Comparison of ENCODE assay signal across 14 cellular contexts in genomic region chr1:245645894-245646293, GRCh38.
DNase-seq lines count a peak whose midpoint lies in the region; ATAC-seq and TF ChIP-seq lines count a peak whose summit lies in the region.
"Had no signal": no experiment of that assay in that cellular context is flagged by ENCODE, and none has a peak within 500 bp of the region (broad histone marks: within the 10 kb centered on the region; RNA-seq: fewer than 3 reads in every experiment).

No MANE protein-coding gene starts in this region.

- no TSS peak for BruUV-seq in PC-9 (replicated peaks; lab: Mats Ljungman, UMichigan)

- TF ChIP-seq CTCF in activated B cell treated with CpG ODN at 0.5 μM for 24 hours (IDR thresholded peaks at IDR 0.05) (no peak), PC-9 (conservative IDR thresholded peaks at IDR 0.05) (no peak)

- peaks cover 5% of the 10 kb centered on the region for H3K27me3 Mint-ChIP-seq in activated B cell treated with CpG ODN at 0.5 μM for 24 hours

- CTCF ChIA-PET in activated B cell treated with CpG ODN at 0.5 μM for 24 hours (lab: Charles Lee) (no interaction called here), PC-9 (lab: Charles Lee) (no interaction called here)

- H3K4me2 ChIP-seq in PC-9 = no peak overlapping the region

- DNase-seq in activated B cell treated with CpG ODN at 0.5 μM for 24 hours = no peak
- no peak for DNase-seq in DMS53 treated with DMSO at 0.1 percent for 48 hours (lab: John Stamatoyannopoulos, UW; ENCODE audit: unreplicated experiment)
- no peak for DNase-seq in Right ventricle myocardium inferior (ENCODE audit: missing footprints)
- no peak for DNase-seq in PC-9
- DNase-seq in NCI-H187 treated with DMSO at 0.1 percent for 48 hours (lab: John Stamatoyannopoulos, UW) = no peak
- DNase-seq: activated CD4-positive, alpha-beta T cell treated with anti-CD3 and anti-CD28 coated beads for 4 hours; activated gamma-delta T cell treated with Interleukin-2 at 50 U/mL for 16 hours; CD4-positive, alpha-beta T cell; NCI-H524; thyroid gland had no signal

- peak overlapping the region; percentile 62 for H3K4me3 Mint-ChIP-seq in activated B cell treated with CpG ODN at 0.5 μM for 24 hours
- H3K4me3 Mint-ChIP-seq: CD4-positive, alpha-beta T cell had no signal

- no peaks in the 10 kb centered on the region for H3K9me2 ChIP-seq in PC-9 (ENCODE audit: insufficient read depth)

- peak overlapping the region; percentile 57 for H3K27ac Mint-ChIP-seq in activated B cell treated with CpG ODN at 0.5 μM for 24 hours
- H3K27ac Mint-ChIP-seq: CD4-positive, alpha-beta T cell had no signal

- ATAC-seq in GM18508 (IDR thresholded peaks at IDR 0.05; ENCODE audit: insufficient read depth, unreplicated experiment) = peak; percentile 78
- peak; percentile 74 for ATAC-seq in GM19463 (IDR thresholded peaks at IDR 0.05; ENCODE audit: unreplicated experiment)
- peak; percentile 46 for ATAC-seq in HG02981 (IDR thresholded peaks at IDR 0.05; ENCODE audit: unreplicated experiment)
- peak; percentile 69 for ATAC-seq in activated B cell treated with CpG ODN at 0.5 μM for 24 hours (ENCODE audit: low read depth)
- ATAC-seq in Right ventricle myocardium inferior = no peak

- H3K4me1 Mint-ChIP-seq in activated B cell treated with CpG ODN at 0.5 μM for 24 hours = peaks cover 13% of the 10 kb centered on the region

- H3K36me3 Mint-ChIP-seq in activated B cell treated with CpG ODN at 0.5 μM for 24 hours (ENCODE audit: low read depth) = no peaks in the 10 kb centered on the region

- no peak overlapping the region for H2AFZ ChIP-seq in PC-9

- intact Hi-C loops in activated B cell treated with CpG ODN at 0.5 μM for 24 hours (cut with micrococcal nuclease) = no loop called here
- intact Hi-C loops in Right ventricle myocardium inferior (cut with DNase I) = no loop called here
- intact Hi-C loops in PC-9 (cut with micrococcal nuclease; ENCODE audit: unreplicated experiment) = no loop called here

- no peaks in the 10 kb centered on the region for H3K4me1 ChIP-seq in PC-9 (replicated peaks; ENCODE audit: insufficient read depth)
- H3K4me1 ChIP-seq: SJSA1, thyroid gland had no signal

- H3K27me3 ChIP-seq in PC-9 (ENCODE audit: insufficient read depth, low read depth) = peaks cover 36% of the 10 kb centered on the region
- H3K27me3 ChIP-seq: SJSA1, thyroid gland had no signal

- POLR2A ChIA-PET in activated B cell treated with CpG ODN at 0.5 μM for 24 hours (lab: Charles Lee) = no interaction called here
- POLR2A ChIA-PET in PC-9 (lab: Charles Lee; ENCODE audit: unreplicated experiment) = no interaction called here

- no peaks in the 10 kb centered on the region for H4K20me1 ChIP-seq in PC-9 (ENCODE audit: insufficient read depth)

- no peak overlapping the region for H3K27ac ChIP-seq in PC-9
- H3K27ac ChIP-seq: SJSA1, thyroid gland had no signal

- no peaks in the 10 kb centered on the region for H3K79me2 ChIP-seq in PC-9 (ENCODE audit: low read depth)

- H3F3A ChIP-seq in PC-9 (ENCODE audit: insufficient read depth, low read depth) = no peaks in the 10 kb centered on the region

- H3K4me3 ChIP-seq in PC-9 = no peak overlapping the region
- H3K4me3 ChIP-seq: SJSA1, thyroid gland had no signal

- H3K9me3 Mint-ChIP-seq in activated B cell treated with CpG ODN at 0.5 μM for 24 hours = peaks cover 16% of the 10 kb centered on the region

- H3K9me3 ChIP-seq in PC-9 (ENCODE audit: insufficient read depth, low read depth) = no peaks in the 10 kb centered on the region
- H3K9me3 ChIP-seq: thyroid gland had no signal

- no peaks in the 10 kb centered on the region for H3K36me3 ChIP-seq in PC-9 (ENCODE audit: low read depth)
- H3K36me3 ChIP-seq: SJSA1, thyroid gland had no signal
